In genomic region chr22:27323646-27324045, GRCh38 we compare ENCODE assay signal across 16 cellular contexts.
DNase-seq lines count a peak whose midpoint lies in the region; ATAC-seq and TF ChIP-seq lines count a peak whose summit lies in the region.
"Had no signal": no experiment of that assay in that cellular context is flagged by ENCODE, and none has a peak within 500 bp of the region (broad histone marks: within the 10 kb centered on the region; RNA-seq: fewer than 3 reads in every experiment).

No MANE protein-coding gene starts in this region.

- no peaks in the 10 kb centered on the region for H3K79me2 ChIP-seq in neural progenitor cell (ENCODE audit: low read depth)

- peaks cover 7% of the 10 kb centered on the region for H3K27me3 Mint-ChIP-seq in neural progenitor cell (ENCODE audit: insufficient read depth, low read depth)

- no peak for TF ChIP-seq CTCF in right atrium auricular region (IDR thresholded peaks at IDR 0.05)
- no peak for TF ChIP-seq CTCF in neural progenitor cell (IDR thresholded peaks at IDR 0.05)

- peak; percentile 23 for DNase-seq in right atrium auricular region (ENCODE audit: low spot score)
- DNase-seq in left ventricle myocardium superior, result no peak
- DNase-seq in ecto neural progenitor cell (ENCODE audit: low spot score), result peak; percentile 32
- DNase-seq in neural progenitor cell (ENCODE audit: low spot score), result no peak
- no peak for DNase-seq in HuH-7 (ENCODE audit: low spot score)
- no peak for DNase-seq in stimulated activated CD4-positive, alpha-beta T cell treated with anti-CD3 and anti-CD28 coated beads, Interleukin-2, amount 100 ng/mL, for 24 hours
- DNase-seq: 8988T; Calu3; CD8-positive, alpha-beta T cell; DMS79 treated with DMSO at 0.1 percent for 48 hours; GF-D8; GOT3; HCEC 1CT; HFFc6 had no signal

- H3K9me3 Mint-ChIP-seq in neural progenitor cell, result peaks cover 13% of the 10 kb centered on the region
- H3K9me3 Mint-ChIP-seq: HFFc6 had no signal

- H3K4me1 ChIP-seq in right atrium auricular region (peaks cover 0 to 3% of the 10 kb centered on the region in 2 donors), neural progenitor cell (peaks cover 7% of the 10 kb centered on the region)

- no peak overlapping the region for H3K9ac ChIP-seq in neural progenitor cell
- H3K9ac ChIP-seq: BLaER1 treated with 17β-estradiol and CSF1 and Interleukin-3, amounts not matched to agents 10 nM and 100 nM had no signal

- H3K36me3 ChIP-seq in right atrium auricular region (no peaks in the 10 kb centered on the region), neural progenitor cell (no peaks in the 10 kb centered on the region)
- H3K36me3 ChIP-seq: BLaER1 treated with 17β-estradiol and CSF1 and Interleukin-3, amounts not matched to agents 10 nM and 100 nM had no signal

- H3K27ac Mint-ChIP-seq in neural progenitor cell, result no peak overlapping the region
- H3K27ac Mint-ChIP-seq: CD8-positive, alpha-beta T cell; HFFc6 had no signal

- no peaks in the 10 kb centered on the region for H3F3A ChIP-seq in neural progenitor cell (ENCODE audit: low read depth)

- H3K27me3 ChIP-seq in right atrium auricular region (peaks cover 0 to 5% of the 10 kb centered on the region in 2 donors), neural progenitor cell (no peaks in the 10 kb centered on the region)
- H3K27me3 ChIP-seq: BLaER1 treated with 17β-estradiol and CSF1 and Interleukin-3, amounts not matched to agents 10 nM and 100 nM had no signal

- ATAC-seq in left ventricle myocardium superior, result no peak
- ATAC-seq in HG02763 (IDR thresholded peaks at IDR 0.05; ENCODE audit: unreplicated experiment), result no peak
- ATAC-seq: CD8-positive, alpha-beta T cell had no signal

- H3K4me1 Mint-ChIP-seq in neural progenitor cell, result peaks cover 16% of the 10 kb centered on the region

- H3K4me2 ChIP-seq in neural progenitor cell, result no peak overlapping the region
- H3K4me2 ChIP-seq: BLaER1 treated with 17β-estradiol and CSF1 and Interleukin-3, amounts not matched to agents 10 nM and 100 nM had no signal

- H3K4me3 ChIP-seq in right atrium auricular region (no peak overlapping the region), neural progenitor cell (no peak overlapping the region)
- H3K4me3 ChIP-seq: BLaER1 treated with 17β-estradiol and CSF1 and Interleukin-3, amounts not matched to agents 10 nM and 100 nM had no signal

- no peaks in the 10 kb centered on the region for H3K36me3 Mint-ChIP-seq in neural progenitor cell
- H3K36me3 Mint-ChIP-seq: CD8-positive, alpha-beta T cell had no signal

- no peak overlapping the region for H3K4me3 Mint-ChIP-seq in neural progenitor cell
- H3K4me3 Mint-ChIP-seq: CD8-positive, alpha-beta T cell; HFFc6 had no signal

- peak overlapping the region; percentile 22 for H2AFZ ChIP-seq in neural progenitor cell (replicated peaks)

- no peak overlapping the region for H3K27ac ChIP-seq in right atrium auricular region
- no peak overlapping the region for H3K27ac ChIP-seq in neural progenitor cell
- H3K27ac ChIP-seq: BLaER1 treated with 17β-estradiol and CSF1 and Interleukin-3, amounts not matched to agents 10 nM and 100 nM had no signal

- H4K20me1 ChIP-seq in neural progenitor cell (ENCODE audit: low read depth), result no peaks in the 10 kb centered on the region
- H4K20me1 ChIP-seq: BLaER1 treated with 17β-estradiol and CSF1 and Interleukin-3, amounts not matched to agents 10 nM and 100 nM had no signal

- H3K9me3 ChIP-seq in right atrium auricular region (no peaks in the 10 kb centered on the region), neural progenitor cell (ENCODE audit: low read depth) (no peaks in the 10 kb centered on the region)

- intact Hi-C loops in left ventricle myocardium superior (cut with micrococcal nuclease), result no loop called here

Comparison
In these comparisons a context has a peak if more than half of its experiments do, and no peak if none do; other contexts are left out.
1. DNase-seq: peak in right atrium auricular region (single experiment) and ecto neural progenitor cell (single experiment); none in left ventricle myocardium superior (single experiment), neural progenitor cell (single experiment), HuH-7 (single experiment) and stimulated activated CD4-positive, alpha-beta T cell treated with anti-CD3 and anti-CD28 coated beads, Interleukin-2, amount 100 ng/mL, for 24 hours (0 of 2).